17 cellular contexts compared by ENCODE assay signal in the genomic region with DNA sequence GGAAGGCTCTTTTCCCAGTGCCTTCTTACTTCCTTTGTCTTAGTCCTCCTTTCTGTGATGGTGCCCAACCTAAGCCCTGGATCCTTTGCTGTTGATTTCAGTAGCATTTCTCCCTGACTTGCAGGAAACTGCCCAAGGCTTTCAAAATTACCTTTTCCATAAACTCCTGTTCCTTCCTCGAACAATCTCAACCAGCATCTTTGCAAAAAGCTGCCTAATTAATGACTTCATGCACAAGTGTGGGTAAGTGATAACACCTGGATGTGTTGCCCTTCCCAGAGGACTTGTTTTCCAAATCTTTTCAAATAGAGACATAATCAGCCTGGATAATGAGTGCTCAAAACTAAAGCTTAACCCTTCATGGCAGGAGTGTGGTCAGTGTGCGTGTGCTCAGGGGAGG.
DNase-seq lines count a peak whose midpoint lies in the region; ATAC-seq and TF ChIP-seq lines count a peak whose summit lies in the region.
"Had no signal": no experiment of that assay in that cellular context is flagged by ENCODE, and none has a peak within 500 bp of the region (broad histone marks: within the 10 kb centered on the region; RNA-seq: fewer than 3 reads in every experiment).

No MANE protein-coding gene starts in this region.

- no peak for ATAC-seq in GM18505 (IDR thresholded peaks at IDR 0.05; ENCODE audit: unreplicated experiment)
- ATAC-seq: A549 had no signal

- no peaks in the 10 kb centered on the region for H3K4me1 ChIP-seq in esophagus muscularis mucosa
- H3K4me1 ChIP-seq: A549, BE2C, Caco-2, HAP-1 had no signal

- H3K4me1 Mint-ChIP-seq in immature natural killer cell: no peaks in the 10 kb centered on the region
- H3K4me1 Mint-ChIP-seq: CD4-positive, CD25-positive, alpha-beta regulatory T cell had no signal

- WGBS in esophagus muscularis mucosa: 53% methylated on average over 2 of the region's 2 CpGs

- no peak overlapping the region for H2AFZ ChIP-seq in neural cell (ENCODE audit: low read depth, low read length)

- H3K27ac ChIP-seq in esophagus muscularis mucosa (replicated peaks in 1 of 4): no peak overlapping the region
- peak overlapping the region; percentile 24 for H3K27ac ChIP-seq in neural cell (ENCODE audit: low read length)
- H3K27ac ChIP-seq: 22Rv1, A549 had no signal

- H3K27ac Mint-ChIP-seq in immature natural killer cell: no peak overlapping the region
- H3K27ac Mint-ChIP-seq: CD4-positive, CD25-positive, alpha-beta regulatory T cell had no signal

- intact Hi-C loops in esophagus muscularis mucosa (cut with DNase I): no loop called here

- peaks cover 3 to 30% (median 8%) of the 10 kb centered on the region in 3 donors for H3K27me3 Mint-ChIP-seq in immature natural killer cell (ENCODE audit: low read depth in 3 of 3)
- H3K27me3 Mint-ChIP-seq: CD4-positive, CD25-positive, alpha-beta regulatory T cell had no signal

- TF ChIP-seq POLR2A in esophagus muscularis mucosa (IDR thresholded peaks at IDR 0.05; ENCODE audit: low read depth) (no peak), GM18505 (IDR thresholded peaks at IDR 0.05; ENCODE audit: borderline replicate concordance, extremely low read depth, insufficient read depth, insufficient read length) (no peak)

- no peak for TF ChIP-seq CTCF in esophagus muscularis mucosa (IDR thresholded peaks at IDR 0.05)
- TF ChIP-seq CTCF in neural cell (IDR thresholded peaks at IDR 0.05; ENCODE audit: poor library complexity, severe bottlenecking): no peak

- H3K9me2 ChIP-seq in neural cell (ENCODE audit: insufficient read depth, low read length): no peaks in the 10 kb centered on the region

- H4K20me1 ChIP-seq in neural cell (ENCODE audit: insufficient read depth): no peaks in the 10 kb centered on the region

- peak; percentile 5 for DNase-seq in DMS 273 (lab: John Stamatoyannopoulos, UW; ENCODE audit: unreplicated experiment)
- DNase-seq in DMS 273 treated with DMSO at 0.1 percent for 48 hours (lab: John Stamatoyannopoulos, UW): no peak
- peak; percentile 3 for DNase-seq in NCI-H460 (ENCODE audit: extremely low read depth, low read depth)
- DNase-seq in esophagus muscularis mucosa (ENCODE audit: extremely low spot score): peak; percentile 53
- DNase-seq in SW480 (ENCODE audit: low spot score): no peak
- DNase-seq in immature natural killer cell: no peak
- DNase-seq: BE2C; C1 segment of cervical spinal cord; Caco-2; CD4-positive, CD25-positive, alpha-beta regulatory T cell; DMS79 treated with DMSO at 0.1 percent for 48 hours; GF-D8 had no signal

- H3K9me3 Mint-ChIP-seq in immature natural killer cell: no peaks in the 10 kb centered on the region

- H3K4me3 ChIP-seq in esophagus muscularis mucosa: no peak overlapping the region
- no peak overlapping the region for H3K4me3 ChIP-seq in neural cell (ENCODE audit: low read length)
- H3K4me3 ChIP-seq: A549, HAP-1 had no signal

- no peak for TF ChIP-seq EP300 in esophagus muscularis mucosa (IDR thresholded peaks at IDR 0.05)
- TF ChIP-seq EP300 in neural cell (conservative IDR thresholded peaks at IDR 0.05; ENCODE audit: poor library complexity, severe bottlenecking): no peak

- H3K4me2 ChIP-seq in neural cell (ENCODE audit: low read length): no peak overlapping the region
- H3K4me2 ChIP-seq: A549 had no signal

- no peaks in the 10 kb centered on the region for H3K79me2 ChIP-seq in neural cell (replicated peaks; ENCODE audit: insufficient read depth, low read length)

- no peak for TF ChIP-seq RAD21 in neural cell (conservative IDR thresholded peaks at IDR 0.05)

- no peak overlapping the region for H3K4me3 Mint-ChIP-seq in immature natural killer cell
- H3K4me3 Mint-ChIP-seq: CD4-positive, CD25-positive, alpha-beta regulatory T cell had no signal

- no peaks in the 10 kb centered on the region for H3K36me3 Mint-ChIP-seq in immature natural killer cell
- H3K36me3 Mint-ChIP-seq: CD4-positive, CD25-positive, alpha-beta regulatory T cell had no signal

- no peak overlapping the region for H3K9ac ChIP-seq in neural cell (ENCODE audit: low read length)

- peaks cover 0 to 5% (median 0%) of the 10 kb centered on the region in 4 donors for H3K9me3 ChIP-seq in esophagus muscularis mucosa
- no peaks in the 10 kb centered on the region for H3K9me3 ChIP-seq in neural cell (ENCODE audit: low read length)
- H3K9me3 ChIP-seq: A549, BE2C, Caco-2, HAP-1 had no signal

- H3K36me3 ChIP-seq in esophagus muscularis mucosa (no peaks in the 10 kb centered on the region), neural cell (ENCODE audit: insufficient read depth, low read length) (no peaks in the 10 kb centered on the region)
- H3K36me3 ChIP-seq: BE2C, HAP-1 had no signal

- H3F3A ChIP-seq in neural cell (ENCODE audit: insufficient read depth, low read length, poor library complexity, severe bottlenecking): no peaks in the 10 kb centered on the region

- peaks cover 0 to 17% (median 0%) of the 10 kb centered on the region in 4 donors for H3K27me3 ChIP-seq in esophagus muscularis mucosa
- no peaks in the 10 kb centered on the region for H3K27me3 ChIP-seq in neural cell (ENCODE audit: insufficient read depth, low read depth, low read length)
- H3K27me3 ChIP-seq: BE2C had no signal

TF ChIP-seq in neural cell, 6 proteins besides CTCF, POLR2A, EP300 and RAD21:
- no peak for TF ChIP-seq REST (IDR thresholded peaks at IDR 0.05; ENCODE audit: borderline replicate concordance)
- no peak for TF ChIP-seq TAF1 (IDR thresholded peaks at IDR 0.05; ENCODE audit: low read depth)
- no peak for TF ChIP-seq EZH2 (IDR thresholded peaks at IDR 0.05; ENCODE audit: borderline replicate concordance, insufficient read depth, low read length, poor library complexity, severe bottlenecking)
- no peak for TF ChIP-seq POLR2AphosphoS5 (IDR thresholded peaks at IDR 0.05)
- TF ChIP-seq SMC3 (conservative IDR thresholded peaks at IDR 0.05; ENCODE audit: poor library complexity): no peak
- TF ChIP-seq MXI1 (conservative IDR thresholded peaks at IDR 0.05; ENCODE audit: poor library complexity, severe bottlenecking): no peak

Comparison
In these comparisons a context has a peak if more than half of its experiments do, and no peak if none do; other contexts are left out.
1. DNase-seq: peak in DMS 273 (single experiment), NCI-H460 (single experiment) and esophagus muscularis mucosa (single experiment); none in DMS 273 treated with DMSO at 0.1 percent for 48 hours (single experiment), SW480 (single experiment) and immature natural killer cell (0 of 3).